23 cellular contexts compared by ENCODE assay signal in genomic region chr13:87120476-87120875, GRCh38.
DNase-seq lines count a peak whose midpoint lies in the region; ATAC-seq, FAIRE-seq and TF ChIP-seq lines count a peak whose summit lies in the region.
"Had no signal": no experiment of that assay in that cellular context is flagged by ENCODE, and none has a peak within 500 bp of the region (broad histone marks: within the 10 kb centered on the region; RNA-seq: fewer than 3 reads in every experiment).

No MANE protein-coding gene starts in this region.

- H3K9me3 Mint-ChIP-seq in MCF 10A (ENCODE audit: unreplicated experiment) (no peaks in the 10 kb centered on the region), astrocyte (ENCODE audit: unreplicated experiment) (no peaks in the 10 kb centered on the region)

- H3K4me2 ChIP-seq in astrocyte (ENCODE audit: low read length): peak overlapping the region; percentile 17

- H2AFZ ChIP-seq in astrocyte (ENCODE audit: low read depth, low read length): no peak overlapping the region

- H3K4me1 ChIP-seq in breast epithelium (no peaks in the 10 kb centered on the region), astrocyte (ENCODE audit: insufficient read depth, low read length) (peaks cover 9% of the 10 kb centered on the region), small intestine (ENCODE audit: control insufficient read depth in 2 of 2, insufficient read depth in 1 of 2, low read depth in 1 of 2, low read length in 1 of 2) (no peaks in the 10 kb centered on the region)
- H3K4me1 ChIP-seq: BE2C had no signal

- POLR2A ChIA-PET in MCF 10A (lab: Yijun Ruan, JAX): no interaction called here

- H3K36me3 Mint-ChIP-seq in MCF 10A (ENCODE audit: insufficient read depth, unreplicated experiment) (no peaks in the 10 kb centered on the region), astrocyte (ENCODE audit: low read depth, unreplicated experiment) (no peaks in the 10 kb centered on the region)
- H3K36me3 Mint-ChIP-seq: CD8-positive, alpha-beta T cell had no signal

- H3K27me3 Mint-ChIP-seq in MCF 10A (ENCODE audit: insufficient read depth, unreplicated experiment): no peaks in the 10 kb centered on the region
- H3K27me3 Mint-ChIP-seq in astrocyte (ENCODE audit: low read depth, unreplicated experiment): no peaks in the 10 kb centered on the region

- H3K4me1 Mint-ChIP-seq in MCF 10A (ENCODE audit: insufficient read depth, unreplicated experiment): peaks cover 15% of the 10 kb centered on the region
- peaks cover 17% of the 10 kb centered on the region for H3K4me1 Mint-ChIP-seq in astrocyte (ENCODE audit: low read depth, unreplicated experiment)

- FAIRE-seq in astrocyte (lab: Jason Lieb, UNC) (no peak), small intestine (lab: Jason Lieb, UNC) (peak; percentile 47), urothelium cell line (lab: Jason Lieb, UNC) (no peak)
- FAIRE-seq: GM12878, GM19239, K562 had no signal

- no peak for TF ChIP-seq POLR2A in breast epithelium (IDR thresholded peaks at IDR 0.05)

- H3K27me3 ChIP-seq in breast epithelium (no peaks in the 10 kb centered on the region), astrocyte (ENCODE audit: insufficient read depth, low read length) (no peaks in the 10 kb centered on the region), small intestine (ENCODE audit: control insufficient read depth in 2 of 2, insufficient read depth in 2 of 2, low read length in 2 of 2) (no peaks in the 10 kb centered on the region)
- H3K27me3 ChIP-seq: BE2C had no signal

- no peak overlapping the region for H3K27ac Mint-ChIP-seq in MCF 10A (ENCODE audit: low read depth, unreplicated experiment)
- H3K27ac Mint-ChIP-seq in astrocyte (ENCODE audit: unreplicated experiment): no peak overlapping the region
- H3K27ac Mint-ChIP-seq: CD8-positive, alpha-beta T cell had no signal

- H3K4me3 ChIP-seq in breast epithelium: no peak overlapping the region
- H3K4me3 ChIP-seq in astrocyte (ENCODE audit: insufficient read depth, low read depth, low read length): no peak overlapping the region
- no peak overlapping the region for H3K4me3 ChIP-seq in fibroblast of pulmonary artery (replicated peaks; ENCODE audit: low read depth, low read length)
- no peak overlapping the region for H3K4me3 ChIP-seq in small intestine (ENCODE audit: low read depth in 1 of 2, low read length in 2 of 2)
- H3K4me3 ChIP-seq: GM12878, K562, SK-N-MC had no signal

- no peak overlapping the region for H3K27ac ChIP-seq in breast epithelium
- no peak overlapping the region for H3K27ac ChIP-seq in astrocyte (ENCODE audit: low read depth, low read length)
- H3K27ac ChIP-seq in small intestine (ENCODE audit: low read depth in 1 of 2, low read length in 1 of 2): no peak overlapping the region
- H3K27ac ChIP-seq: SK-N-MC had no signal

- no peaks in the 10 kb centered on the region for H3K79me2 ChIP-seq in astrocyte (ENCODE audit: insufficient read depth, low read length)

- H4K20me1 ChIP-seq in astrocyte (ENCODE audit: insufficient read depth, low read length): no peaks in the 10 kb centered on the region

- BruUV-seq in MCF 10A (replicated peaks; lab: Mats Ljungman, UMichigan): no TSS peak

- intact Hi-C loops in MCF 10A (cut with micrococcal nuclease): loop anchor here (5.0 kb wide), 1 partner anchor 552 kb away; the partner anchor contains the start of gene SLITRK5
- intact Hi-C loops in breast epithelium (cut with DNase I; ENCODE audit: low total_unique reads): no loop called here

- H3K36me3 ChIP-seq in breast epithelium (no peaks in the 10 kb centered on the region), astrocyte (ENCODE audit: insufficient read depth, low read length) (no peaks in the 10 kb centered on the region), small intestine (ENCODE audit: control insufficient read depth in 2 of 2, insufficient read depth in 2 of 2, low read length in 2 of 2) (no peaks in the 10 kb centered on the region)
- H3K36me3 ChIP-seq: BE2C had no signal

- ATAC-seq in HG02678 (IDR thresholded peaks at IDR 0.05; ENCODE audit: unreplicated experiment) (no peak), HG03159 (IDR thresholded peaks at IDR 0.05; ENCODE audit: unreplicated experiment) (no peak)
- ATAC-seq: CD8-positive, alpha-beta T cell; GM12878; K562 had no signal

- DNase-seq in MCF 10A (ENCODE audit: unreplicated experiment) (peak; percentile 6), breast epithelium (ENCODE audit: low spot score in 2 of 2) (no peak), astrocyte (ENCODE audit: low read depth) (no peak), fibroblast of pulmonary artery (ENCODE audit: low read depth) (peak; percentile 3), small intestine (no peak), urothelium cell line (ENCODE audit: low spot score) (no peak)
- DNase-seq: BE2C; CD8-positive, alpha-beta T cell; DMS53; EL; NCI-H1092; NCI-H146; NCI-H2081 treated with DMSO at 0.1 percent for 48 hours; NCI-H446 treated with DMSO at 0.1 percent for 48 hours; NCI-H748 treated with DMSO at 0.1 percent for 48 hours; OCI-M1; SHP77 had no signal

- WGBS in small intestine, 3 donors: 60 to 63% (median 62%) methylated on average over 2 of the region's 2 CpGs

- H3K4me3 Mint-ChIP-seq in MCF 10A (ENCODE audit: unreplicated experiment) (no peak overlapping the region), astrocyte (ENCODE audit: unreplicated experiment) (no peak overlapping the region)
- H3K4me3 Mint-ChIP-seq: CD8-positive, alpha-beta T cell had no signal

- CTCF ChIA-PET in MCF 10A (lab: Yijun Ruan, JAX): no interaction called here

- H3K9me3 ChIP-seq in breast epithelium (no peaks in the 10 kb centered on the region), astrocyte (ENCODE audit: insufficient read depth, low read depth, low read length) (no peaks in the 10 kb centered on the region), small intestine (ENCODE audit: control insufficient read depth, low read depth) (no peaks in the 10 kb centered on the region)
- H3K9me3 ChIP-seq: BE2C had no signal

- TF ChIP-seq CTCF in MCF 10A (IDR thresholded peaks at IDR 0.05; ENCODE audit: unreplicated experiment) (no peak), breast epithelium (IDR thresholded peaks at IDR 0.05) (no peak), astrocyte (IDR thresholded peaks at IDR 0.05; ENCODE audit: insufficient read depth, low read depth, low read length) (no peak), fibroblast of pulmonary artery (IDR thresholded peaks at IDR 0.05; ENCODE audit: low read length, missing control alignments) (no peak)

- H3K9ac ChIP-seq in astrocyte (ENCODE audit: low read length): no peak overlapping the region

Comparison
In these comparisons a context has a peak if more than half of its experiments do, and no peak if none do; other contexts are left out.
1. DNase-seq: peak in MCF 10A (single experiment) and fibroblast of pulmonary artery (single experiment); none in breast epithelium (0 of 2), astrocyte (single experiment), small intestine (single experiment) and urothelium cell line (single experiment).